19 cellular contexts compared by ENCODE assay signal in the genomic region with DNA sequence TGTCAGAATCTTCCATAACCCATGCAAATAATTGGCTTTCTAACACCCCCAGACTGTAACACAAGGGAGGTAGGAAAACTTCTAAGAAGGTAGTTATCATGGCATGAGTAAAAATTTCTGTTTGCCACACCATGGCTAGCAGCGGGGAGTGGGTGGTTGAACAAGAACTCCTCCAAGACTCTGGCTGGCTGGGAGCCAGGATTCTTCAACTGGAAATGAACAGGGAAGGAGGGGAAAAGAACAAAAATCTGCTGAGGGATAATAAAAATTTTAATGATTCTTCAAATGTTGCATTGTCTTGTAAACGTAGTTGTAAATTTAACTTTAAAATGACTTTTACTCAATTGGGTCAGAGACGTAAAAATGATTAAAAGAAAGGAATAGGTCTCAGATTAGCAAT.
A peak's percentile ranks its signal among the peaks of the same experiment; 100 is the strongest.
DNase-seq lines count a peak whose midpoint lies in the region; ATAC-seq and TF ChIP-seq lines count a peak whose summit lies in the region.
"Had no signal": no experiment of that assay in that cellular context is flagged by ENCODE, and none has a peak within 500 bp of the region (broad histone marks: within the 10 kb centered on the region; RNA-seq: fewer than 3 reads in every experiment).

No MANE protein-coding gene starts in this region.

- H3K4me1 Mint-ChIP-seq in T-helper 2 cell treated with Interferon-gamma antibody and Interleukin-4, amounts not matched to agents 5 μg/mL and 100 μg/mL, for 36 hours (ENCODE audit: low read depth) = no peaks in the 10 kb centered on the region

- TF ChIP-seq CTCF in HEK293 (tag by site-specific recombination; IDR thresholded peaks at IDR 0.05) = no peak

- H3K27ac Mint-ChIP-seq in T-helper 2 cell treated with Interferon-gamma antibody and Interleukin-4, amounts not matched to agents 5 μg/mL and 100 μg/mL, for 36 hours = no peak overlapping the region
- H3K27ac Mint-ChIP-seq: activated naive CD4-positive, alpha-beta T cell treated with anti-CD3 and anti-CD28 coated beads for 36 hours; endodermal cell; HFFc6 had no signal

- CTCF ChIA-PET in HEK293 (lab: Yijun Ruan, JAX) = no interaction called here

- 0 out of 2 replicates have a peak, but pooled peaks cover 4% of the 10 kb centered on the region for H3K4me1 ChIP-seq in HEK293 (ENCODE audit: control insufficient read depth, insufficient read depth, low read length)
- peaks cover 12% of the 10 kb centered on the region for H3K4me1 ChIP-seq in rectal smooth muscle tissue (ENCODE audit: control insufficient read depth, insufficient read depth, low read length)

- no peaks in the 10 kb centered on the region for H3K27me3 Mint-ChIP-seq in T-helper 2 cell treated with Interferon-gamma antibody and Interleukin-4, amounts not matched to agents 5 μg/mL and 100 μg/mL, for 36 hours (ENCODE audit: low read depth)

- H3K9me3 ChIP-seq in HEK293 (ENCODE audit: control insufficient read depth, insufficient read depth, low read depth, low read length) = no peaks in the 10 kb centered on the region

- H3K27me3 ChIP-seq in rectal smooth muscle tissue (ENCODE audit: control insufficient read depth, insufficient read depth, low read length) = no peaks in the 10 kb centered on the region

- POLR2A ChIA-PET in HEK293 (lab: Yijun Ruan, JAX) = no interaction called here

- H3K4me3 Mint-ChIP-seq in T-helper 2 cell treated with Interferon-gamma antibody and Interleukin-4, amounts not matched to agents 5 μg/mL and 100 μg/mL, for 36 hours = no peak overlapping the region
- H3K4me3 Mint-ChIP-seq: activated naive CD4-positive, alpha-beta T cell treated with anti-CD3 and anti-CD28 coated beads for 36 hours; endodermal cell; HFFc6 had no signal

- no peak overlapping the region for H3K4me3 ChIP-seq in HEK293 (ENCODE audit: low read depth, low read length)
- H3K4me3 ChIP-seq in rectal smooth muscle tissue (ENCODE audit: low read length) = no peak overlapping the region

- H3K36me3 Mint-ChIP-seq in T-helper 2 cell treated with Interferon-gamma antibody and Interleukin-4, amounts not matched to agents 5 μg/mL and 100 μg/mL, for 36 hours (ENCODE audit: low read depth) = no peaks in the 10 kb centered on the region

- no peaks in the 10 kb centered on the region for H3K36me3 ChIP-seq in HEK293 (ENCODE audit: control insufficient read depth in 2 of 2, insufficient read depth in 1 of 2, low read length in 2 of 2)
- no peaks in the 10 kb centered on the region for H3K36me3 ChIP-seq in rectal smooth muscle tissue (ENCODE audit: control insufficient read depth, insufficient read depth, low read length)

- ATAC-seq in GM19395 (IDR thresholded peaks at IDR 0.05; ENCODE audit: unreplicated experiment) (no peak), HG02763 (IDR thresholded peaks at IDR 0.05; ENCODE audit: unreplicated experiment) (no peak)

- DNase-seq in amygdala (lab: John Stamatoyannopoulos, UW) = peak in 37 of 56 donors; percentile 7 to 77 (median 45)
- DNase-seq in iris pigment epithelial cell (ENCODE audit: low read depth) = peak; percentile 16
- no peak for DNase-seq in iPS-NIHi7 (ENCODE audit: extremely low spot score)
- no peak for DNase-seq in T-helper 2 cell treated with Interferon-gamma antibody and Interleukin-4, amounts not matched to agents 5 μg/mL and 100 μg/mL, for 36 hours (ENCODE audit: low spot score)
- DNase-seq: activated CD4-positive, CD25-positive, alpha-beta regulatory T cell treated with anti-CD3 and anti-CD28 coated beads, Interleukin-2, amount 50 U/mL, for 72 hours; activated naive CD4-positive, alpha-beta T cell treated with anti-CD3 and anti-CD28 coated beads for 36 hours; AML-193; Calu3; endodermal cell; foreskin melanocyte; HFFc6; KBM-7; NCI-H1048; SIG-M5 had no signal

- no peak overlapping the region for H3K9ac ChIP-seq in rectal smooth muscle tissue (ENCODE audit: low read length)

- no peak overlapping the region for H3K27ac ChIP-seq in HEK293 (ENCODE audit: extremely low read depth, low read depth, low read length)
- H3K27ac ChIP-seq in rectal smooth muscle tissue (ENCODE audit: low read depth, low read length) = peak overlapping the region; percentile 74
- H3K27ac ChIP-seq: HL-60 had no signal

- no peaks in the 10 kb centered on the region for H3K9me3 Mint-ChIP-seq in T-helper 2 cell treated with Interferon-gamma antibody and Interleukin-4, amounts not matched to agents 5 μg/mL and 100 μg/mL, for 36 hours
- H3K9me3 Mint-ChIP-seq: activated naive CD4-positive, alpha-beta T cell treated with anti-CD3 and anti-CD28 coated beads for 36 hours; endodermal cell; HFFc6 had no signal

TF ChIP-seq in HEK293, 187 proteins besides CTCF, POLR2A, EP300 and RAD21 (continues in another document):
- TF ChIP-seq FEZF1 (tag by site-specific recombination; IDR thresholded peaks at IDR 0.05) = peak; percentile 78
- peak; percentile 12; the same call in 1 of the 2 replicates for TF ChIP-seq ZIC2 (tag by site-specific recombination; IDR thresholded peaks at IDR 0.05)
- TF ChIP-seq EGR2 (tag by site-specific recombination; IDR thresholded peaks at IDR 0.05; ENCODE audit: low read depth) = peak; percentile 55; the same call in 1 of the 2 replicates
- no peak for TF ChIP-seq ZNF112 (tag by site-specific recombination; IDR thresholded peaks at IDR 0.05)
- TF ChIP-seq YY1 (tag by site-specific recombination; IDR thresholded peaks at IDR 0.05) = no peak
- TF ChIP-seq ZSCAN23 (tag by site-specific recombination; IDR thresholded peaks at IDR 0.05) = no peak
- TF ChIP-seq, protein P1, sequence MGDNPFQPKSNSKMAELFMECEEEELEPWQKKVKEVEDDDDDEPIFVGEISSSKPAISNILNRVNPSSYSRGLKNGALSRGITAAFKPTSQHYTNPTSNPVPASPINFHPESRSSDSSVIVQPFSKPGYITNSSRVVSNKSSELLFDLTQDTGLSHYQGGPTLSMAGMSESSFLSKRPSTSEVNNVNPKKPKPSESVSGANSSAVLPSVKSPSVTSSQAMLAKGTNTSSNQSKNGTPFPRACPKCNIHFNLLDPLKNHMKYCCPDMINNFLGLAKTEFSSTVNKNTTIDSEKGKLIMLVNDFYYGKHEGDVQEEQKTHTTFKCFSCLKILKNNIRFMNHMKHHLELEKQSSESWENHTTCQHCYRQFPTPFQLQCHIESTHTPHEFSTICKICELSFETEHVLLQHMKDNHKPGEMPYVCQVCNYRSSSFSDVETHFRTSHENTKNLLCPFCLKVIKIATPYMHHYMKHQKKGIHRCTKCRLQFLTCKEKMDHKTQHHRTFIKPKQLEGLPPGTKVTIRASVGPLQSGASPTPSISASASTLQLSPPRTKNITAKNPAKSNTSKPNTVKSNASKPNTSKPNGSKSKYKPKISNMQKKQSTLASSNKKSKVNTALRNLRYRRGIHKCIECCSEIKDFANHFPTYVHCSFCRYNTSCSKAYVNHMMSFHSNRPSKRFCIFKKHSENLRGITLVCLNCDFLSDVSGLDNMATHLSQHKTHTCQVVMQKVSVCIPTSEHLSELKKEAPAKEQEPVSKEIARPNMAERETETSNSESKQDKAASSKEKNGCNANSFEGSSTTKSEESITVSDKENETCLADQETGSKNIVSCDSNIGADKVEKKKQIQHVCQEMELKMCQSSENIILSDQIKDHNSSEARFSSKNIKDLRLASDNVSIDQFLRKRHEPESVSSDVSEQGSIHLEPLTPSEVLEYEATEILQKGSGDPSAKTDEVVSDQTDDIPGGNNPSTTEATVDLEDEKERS (tag by site-specific recombination; IDR thresholded peaks at IDR 0.05) = no peak
- no peak for TF ChIP-seq ZBTB8A (tag by site-specific recombination; IDR thresholded peaks at IDR 0.05)
- no peak for TF ChIP-seq ZNF157 (tag by site-specific recombination; IDR thresholded peaks at IDR 0.05)
- no peak for TF ChIP-seq ZNF394 (tag by site-specific recombination; IDR thresholded peaks at IDR 0.05; ENCODE audit: borderline replicate concordance)
- no peak for TF ChIP-seq ZNF792 (tag by site-specific recombination; IDR thresholded peaks at IDR 0.05)
- TF ChIP-seq SETDB1 (IDR thresholded peaks at IDR 0.05; ENCODE audit: insufficient read length, low read length) = no peak
- no peak for TF ChIP-seq BCL11B (tag by site-specific recombination; IDR thresholded peaks at IDR 0.05; ENCODE audit: low read depth)
- no peak for TF ChIP-seq HOXA7 (CRISPR knock-in tag; IDR thresholded peaks at IDR 0.05; ENCODE audit: borderline replicate concordance)
- TF ChIP-seq SP2 (tag by site-specific recombination; IDR thresholded peaks at IDR 0.05) = no peak
- no peak for TF ChIP-seq ZNF596 (tag by site-specific recombination; IDR thresholded peaks at IDR 0.05)
- TF ChIP-seq ZFHX2 (tag by site-specific recombination; conservative IDR thresholded peaks at IDR 0.05) = peak; percentile 65
- no peak for TF ChIP-seq MYNN (tag by site-specific recombination; IDR thresholded peaks at IDR 0.05; ENCODE audit: borderline replicate concordance)
- TF ChIP-seq, protein P2, sequence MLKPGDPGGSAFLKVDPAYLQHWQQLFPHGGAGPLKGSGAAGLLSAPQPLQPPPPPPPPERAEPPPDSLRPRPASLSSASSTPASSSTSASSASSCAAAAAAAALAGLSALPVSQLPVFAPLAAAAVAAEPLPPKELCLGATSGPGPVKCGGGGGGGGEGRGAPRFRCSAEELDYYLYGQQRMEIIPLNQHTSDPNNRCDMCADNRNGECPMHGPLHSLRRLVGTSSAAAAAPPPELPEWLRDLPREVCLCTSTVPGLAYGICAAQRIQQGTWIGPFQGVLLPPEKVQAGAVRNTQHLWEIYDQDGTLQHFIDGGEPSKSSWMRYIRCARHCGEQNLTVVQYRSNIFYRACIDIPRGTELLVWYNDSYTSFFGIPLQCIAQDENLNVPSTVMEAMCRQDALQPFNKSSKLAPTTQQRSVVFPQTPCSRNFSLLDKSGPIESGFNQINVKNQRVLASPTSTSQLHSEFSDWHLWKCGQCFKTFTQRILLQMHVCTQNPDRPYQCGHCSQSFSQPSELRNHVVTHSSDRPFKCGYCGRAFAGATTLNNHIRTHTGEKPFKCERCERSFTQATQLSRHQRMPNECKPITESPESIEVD (tag by site-specific recombination; IDR thresholded peaks at IDR 0.05) = peak; percentile 78

Comparison
In these comparisons a context has a peak if more than half of its experiments do, and no peak if none do; other contexts are left out.
1. DNase-seq: peak in amygdala (37 of 56) and iris pigment epithelial cell (single experiment); none in iPS-NIHi7 (single experiment) and T-helper 2 cell treated with Interferon-gamma antibody and Interleukin-4, amounts not matched to agents 5 μg/mL and 100 μg/mL, for 36 hours (single experiment).